10 cellular contexts compared by ENCODE assay signal in the genomic region with DNA sequence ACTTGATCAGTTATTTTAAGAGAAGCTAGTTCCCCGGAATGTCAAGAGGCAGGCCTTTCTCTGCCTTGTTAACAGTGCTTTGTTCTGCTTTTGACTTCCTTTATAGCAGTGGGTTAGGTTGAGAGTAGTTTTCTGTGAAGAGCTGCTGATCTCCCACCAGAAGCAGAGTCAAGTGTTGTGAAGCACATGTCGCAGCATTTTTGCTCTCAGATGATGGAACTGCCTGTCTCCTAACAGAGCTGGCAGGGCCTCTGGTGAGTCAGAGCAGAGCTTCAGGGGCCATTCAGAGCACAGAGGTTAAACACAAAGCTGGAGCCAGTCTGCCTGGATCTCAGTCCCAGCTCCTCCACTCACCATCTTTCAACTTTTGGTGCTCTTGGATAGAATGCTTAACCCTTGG.
A peak's percentile ranks its signal among the peaks of the same experiment; 100 is the strongest.
DNase-seq lines count a peak whose midpoint lies in the region; TF ChIP-seq lines count a peak whose summit lies in the region.
"Had no signal": no experiment of that assay in that cellular context is flagged by ENCODE, and none has a peak within 500 bp of the region (broad histone marks: within the 10 kb centered on the region; RNA-seq: fewer than 3 reads in every experiment).

No MANE protein-coding gene starts in this region.

- in situ Hi-C loops in astrocyte of the cerebellum (cut with HindIII; ENCODE audit: low sequenced_read_pairs): no loop called here

- no peaks in the 10 kb centered on the region for H3K9me3 ChIP-seq in colonic mucosa

- no peaks in the 10 kb centered on the region for H3K4me1 ChIP-seq in colonic mucosa

- no peaks in the 10 kb centered on the region for H3K36me3 ChIP-seq in colonic mucosa

- intact Hi-C loops in colonic mucosa (cut with DNase I): no loop called here

- no peak overlapping the region for H3K9ac ChIP-seq in colonic mucosa (ENCODE audit: low read depth in 2 of 2, low read length in 2 of 2)

- TF ChIP-seq CTCF in AG09319 (IDR thresholded peaks at IDR 0.05; ENCODE audit: low read depth, low read length) (no peak), astrocyte of the cerebellum (IDR thresholded peaks at IDR 0.05; ENCODE audit: low read depth, low read length, missing control alignments) (no peak), colonic mucosa (IDR thresholded peaks at IDR 0.05) (no peak)

- H3K27me3 ChIP-seq in colonic mucosa: no peaks in the 10 kb centered on the region

- no peak overlapping the region for H3K27ac ChIP-seq in colonic mucosa

- DNase-seq in AG09319 (ENCODE audit: extremely low read depth, low read depth) (peak; percentile 28), HS-27A (ENCODE audit: low read depth) (peak; percentile 29), astrocyte of the cerebellum (ENCODE audit: low read depth) (peak; percentile 6), kidney glomerular epithelial cell (lab: John Stamatoyannopoulos, UW) (peak; percentile 11), GDM1 (lab: John Stamatoyannopoulos, UW) (no peak), NOMO-1 treated with dmso at 0.1 percent for 144 hours (lab: John Stamatoyannopoulos, UW; ENCODE audit: unreplicated experiment) (no peak), colonic mucosa (no peak)
- no peak for DNase-seq in effector CD8-positive, alpha-beta T cell (lab: John Stamatoyannopoulos, UW)
- DNase-seq: activated naive CD8-positive, alpha-beta T cell treated with anti-CD3 and anti-CD28 coated beads, Interleukin-2, amount 10 ng/mL, durations not matched to agents 7 days and 5 days; T-helper 1 cell had no signal

- H3K4me3 ChIP-seq in astrocyte of the cerebellum (ENCODE audit: low read depth, low read length) (no peak overlapping the region), colonic mucosa (no peak overlapping the region)

Comparison
In these comparisons a context has a peak if more than half of its experiments do, and no peak if none do; other contexts are left out.
1. DNase-seq: peak in AG09319 (single experiment), HS-27A (single experiment), astrocyte of the cerebellum (single experiment) and kidney glomerular epithelial cell (single experiment); none in GDM1 (single experiment), effector CD8-positive, alpha-beta T cell (single experiment), NOMO-1 treated with dmso at 0.1 percent for 144 hours (single experiment) and colonic mucosa (single experiment).